8 cellular contexts compared by ENCODE assay signal in the genomic region with DNA sequence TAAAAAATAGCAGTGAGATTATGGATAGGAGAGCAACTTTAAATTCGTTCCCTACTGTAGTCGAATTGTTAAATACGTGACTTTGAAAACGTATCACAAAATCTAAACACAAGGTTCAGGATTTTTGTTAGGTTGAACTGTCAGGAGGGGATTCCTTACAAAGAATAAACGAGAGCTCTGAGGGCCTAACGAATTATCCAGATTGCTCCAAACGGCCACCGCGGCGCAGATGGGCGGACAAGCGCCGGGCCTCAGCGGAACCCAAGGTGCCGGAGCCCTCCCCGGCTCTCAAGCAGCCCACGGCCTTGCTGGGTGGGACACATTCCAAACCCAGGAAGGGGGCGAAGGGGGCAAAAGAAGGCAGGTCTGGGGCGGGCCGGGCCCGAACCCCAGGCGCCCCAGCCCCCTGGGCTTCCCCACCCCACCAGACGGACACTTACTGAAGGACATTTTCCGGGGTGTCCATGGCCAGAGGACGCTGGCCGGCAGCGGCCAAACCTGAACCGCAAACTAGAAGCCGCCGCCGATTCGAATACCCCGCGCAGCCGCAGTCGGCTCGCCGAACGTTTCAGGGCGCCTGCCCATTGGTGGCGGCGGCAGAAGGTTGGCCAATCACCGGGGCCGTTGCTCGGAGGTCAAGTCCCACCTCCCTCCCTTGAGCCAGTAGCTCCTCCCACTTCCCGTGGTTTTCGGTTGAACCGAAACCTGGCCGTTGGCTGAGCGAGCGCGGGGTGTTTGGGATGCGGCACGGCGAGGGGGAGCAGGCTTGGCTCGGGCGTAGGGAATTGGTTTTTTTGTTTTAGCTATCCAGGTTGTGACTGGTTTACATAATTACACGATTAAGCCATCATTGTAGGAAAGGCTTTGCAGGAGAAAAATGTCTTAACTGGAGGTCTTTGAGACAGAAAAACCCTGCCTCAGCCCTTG. TPM values are rescaled to one million over a fixed set of nuclear protein-coding genes. Genes with fewer than 3 reads are reported as not detected.
A peak's percentile ranks its signal among the peaks of the same experiment; 100 is the strongest.
DNase-seq lines count a peak whose midpoint lies in the region; ATAC-seq and TF ChIP-seq lines count a peak whose summit lies in the region.

A gene (minus strand): TSS at position 534 of the 927 bp plus-strand sequence. CDS start 68 bp downstream, at position 466.

- peaks cover 10 to 54% (median 39%) of the 10 kb centered on the region in 6 donors for H3K4me1 ChIP-seq in spleen

- H3K4me1 Mint-ChIP-seq in WTC11 (peaks cover 45% of the 10 kb centered on the region), immature natural killer cell (peaks cover 41 to 55% of the 10 kb centered on the region in 2 donors)

- H3K27me3 Mint-ChIP-seq in WTC11 (ENCODE audit: low read depth) = peaks cover 41% of the 10 kb centered on the region
- peaks cover 20 to 39% (median 22%) of the 10 kb centered on the region in 3 donors for H3K27me3 Mint-ChIP-seq in immature natural killer cell (ENCODE audit: low read depth in 3 of 3)

- H3K9me3 Mint-ChIP-seq in WTC11 (peaks cover 10% of the 10 kb centered on the region), immature natural killer cell (no peaks in the 10 kb centered on the region)

- CTCF ChIA-PET in AG04450 (lab: Charles Lee) = interaction anchor here (1.2 kb wide), 1 partner anchor 78 kb away, joined by 4 read pairs; no protein-coding TSS in a partner anchor
- CTCF ChIA-PET in WTC11 (lab: Charles Lee) = interaction anchor here (0.8 to 2.2 kb wide), 7 partner anchors 9 to 93 kb away, joined by 3 to 16 read pairs (median 4); a partner anchor contains a TSS

- no peak for TF ChIP-seq CTCF in AG04450 (IDR thresholded peaks at IDR 0.05; ENCODE audit: low read depth, low read length)
- TF ChIP-seq CTCF in WTC11 (IDR thresholded peaks at IDR 0.05) = no peak
- TF ChIP-seq CTCF in spleen (IDR thresholded peaks at IDR 0.05 in 8 of 11, conservative IDR thresholded peaks at IDR 0.05 in 3 of 11) = no peak

- H3K36me3 ChIP-seq in spleen = peaks cover 0 to 15% (median 0%) of the 10 kb centered on the region in 6 donors

- peak within 1 kb of the TSS; percentile 89 for H3K4me3 Mint-ChIP-seq in WTC11
- peak within 1 kb of the TSS; percentile 93 to 100 (median 98) for H3K4me3 Mint-ChIP-seq in immature natural killer cell

- H3K36me3 Mint-ChIP-seq in WTC11 (peaks cover 33% of the 10 kb centered on the region), immature natural killer cell (no peaks in the 10 kb centered on the region)

- intact Hi-C loops in spleen (cut with DNase I; ENCODE audit: low total_unique reads) = no loop called here

- no peaks in the 10 kb centered on the region; the same call in 1 of the 2 replicates for H3K9me3 ChIP-seq in AG04450 (ENCODE audit: control insufficient read depth, insufficient read depth, low read length)
- H3K9me3 ChIP-seq in spleen = no peaks in the 10 kb centered on the region

- H3K27me3 ChIP-seq in AG04450 (ENCODE audit: control insufficient read depth, insufficient read depth, low read length) (peaks cover 18% of the 10 kb centered on the region), spleen (replicated peaks in 1 of 7) (no peaks in the 10 kb centered on the region)

- ATAC-seq in GM18909 (IDR thresholded peaks at IDR 0.05; ENCODE audit: poor library complexity, unreplicated experiment) (peak; percentile 76), HG03175 (IDR thresholded peaks at IDR 0.05; ENCODE audit: unreplicated experiment) (peak; percentile 74), WTC11 (peak; percentile 94)

- DNase-seq in AG04450 (ENCODE audit: low read depth, low spot score) = peak; percentile 89
- DNase-seq in NCI-H226 = peak; percentile 90
- DNase-seq in WTC11 (ENCODE audit: low spot score) = peak; percentile 98
- DNase-seq in caudate nucleus (lab: John Stamatoyannopoulos, UW) = peak; percentile 17 to 97 (median 90)
- peak; percentile 94 to 95 (median 95) for DNase-seq in immature natural killer cell
- peak; percentile 97 for DNase-seq in spleen

- H3K4me3 ChIP-seq in AG04450 (ENCODE audit: low read depth, low read length) (peak within 1 kb of the TSS; percentile 82), spleen (peak within 1 kb of the TSS; percentile 59 to 88 (median 70))

- TF ChIP-seq POLR2A in spleen (IDR thresholded peaks at IDR 0.05) = peak in 2 of 3 donors; percentile 39 to 64

- peak within 1 kb of the TSS; percentile 99 for H3K27ac Mint-ChIP-seq in WTC11
- H3K27ac Mint-ChIP-seq in immature natural killer cell = peak within 1 kb of the TSS; percentile 89 to 99 (median 98)

- peak within 1 kb of the TSS; percentile 84 for H3K27ac ChIP-seq in AG04450 (ENCODE audit: low read depth, low read length)
- peak within 1 kb of the TSS; percentile 82 for H3K27ac ChIP-seq in caudate nucleus (ENCODE audit: low read depth, low read length)
- H3K27ac ChIP-seq in spleen = peak within 1 kb of the TSS; percentile 73 to 94 (median 90)

- WGBS in spleen, 5 donors = 0 to 1% (median 0%) methylated on average over 39 to 58 of the region's 58 CpGs

- POLR2A ChIA-PET in AG04450 (lab: Yijun Ruan, JAX) = interaction anchor here (0.7 kb wide), 2 partner anchors 12 to 464 kb away, joined by 3 read pairs; no protein-coding TSS in a partner anchor
- POLR2A ChIA-PET in WTC11 (lab: Charles Lee) = interaction anchor here (0.6 to 2.7 kb wide), 6 partner anchors 10 to 74 kb away, joined by 3 to 18 read pairs (median 5); a partner anchor contains a TSS

TF ChIP-seq in WTC11, 78 proteins besides CTCF, POLR2A, EP300 and RAD21 (continues in another document):
- TF ChIP-seq FOXK1 (CRISPR knock-in tag; IDR thresholded peaks at IDR 0.05) = 0 out of 2 replicates have a peak, but pooled peaks have one; percentile 61
- TF ChIP-seq, protein P1, sequence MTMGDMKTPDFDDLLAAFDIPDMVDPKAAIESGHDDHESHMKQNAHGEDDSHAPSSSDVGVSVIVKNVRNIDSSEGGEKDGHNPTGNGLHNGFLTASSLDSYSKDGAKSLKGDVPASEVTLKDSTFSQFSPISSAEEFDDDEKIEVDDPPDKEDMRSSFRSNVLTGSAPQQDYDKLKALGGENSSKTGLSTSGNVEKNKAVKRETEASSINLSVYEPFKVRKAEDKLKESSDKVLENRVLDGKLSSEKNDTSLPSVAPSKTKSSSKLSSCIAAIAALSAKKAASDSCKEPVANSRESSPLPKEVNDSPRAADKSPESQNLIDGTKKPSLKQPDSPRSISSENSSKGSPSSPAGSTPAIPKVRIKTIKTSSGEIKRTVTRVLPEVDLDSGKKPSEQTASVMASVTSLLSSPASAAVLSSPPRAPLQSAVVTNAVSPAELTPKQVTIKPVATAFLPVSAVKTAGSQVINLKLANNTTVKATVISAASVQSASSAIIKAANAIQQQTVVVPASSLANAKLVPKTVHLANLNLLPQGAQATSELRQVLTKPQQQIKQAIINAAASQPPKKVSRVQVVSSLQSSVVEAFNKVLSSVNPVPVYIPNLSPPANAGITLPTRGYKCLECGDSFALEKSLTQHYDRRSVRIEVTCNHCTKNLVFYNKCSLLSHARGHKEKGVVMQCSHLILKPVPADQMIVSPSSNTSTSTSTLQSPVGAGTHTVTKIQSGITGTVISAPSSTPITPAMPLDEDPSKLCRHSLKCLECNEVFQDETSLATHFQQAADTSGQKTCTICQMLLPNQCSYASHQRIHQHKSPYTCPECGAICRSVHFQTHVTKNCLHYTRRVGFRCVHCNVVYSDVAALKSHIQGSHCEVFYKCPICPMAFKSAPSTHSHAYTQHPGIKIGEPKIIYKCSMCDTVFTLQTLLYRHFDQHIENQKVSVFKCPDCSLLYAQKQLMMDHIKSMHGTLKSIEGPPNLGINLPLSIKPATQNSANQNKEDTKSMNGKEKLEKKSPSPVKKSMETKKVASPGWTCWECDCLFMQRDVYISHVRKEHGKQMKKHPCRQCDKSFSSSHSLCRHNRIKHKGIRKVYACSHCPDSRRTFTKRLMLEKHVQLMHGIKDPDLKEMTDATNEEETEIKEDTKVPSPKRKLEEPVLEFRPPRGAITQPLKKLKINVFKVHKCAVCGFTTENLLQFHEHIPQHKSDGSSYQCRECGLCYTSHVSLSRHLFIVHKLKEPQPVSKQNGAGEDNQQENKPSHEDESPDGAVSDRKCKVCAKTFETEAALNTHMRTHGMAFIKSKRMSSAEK (CRISPR knock-in tag; IDR thresholded peaks at IDR 0.05; ENCODE audit: borderline replicate concordance) = no peak
- TF ChIP-seq, protein P2, sequence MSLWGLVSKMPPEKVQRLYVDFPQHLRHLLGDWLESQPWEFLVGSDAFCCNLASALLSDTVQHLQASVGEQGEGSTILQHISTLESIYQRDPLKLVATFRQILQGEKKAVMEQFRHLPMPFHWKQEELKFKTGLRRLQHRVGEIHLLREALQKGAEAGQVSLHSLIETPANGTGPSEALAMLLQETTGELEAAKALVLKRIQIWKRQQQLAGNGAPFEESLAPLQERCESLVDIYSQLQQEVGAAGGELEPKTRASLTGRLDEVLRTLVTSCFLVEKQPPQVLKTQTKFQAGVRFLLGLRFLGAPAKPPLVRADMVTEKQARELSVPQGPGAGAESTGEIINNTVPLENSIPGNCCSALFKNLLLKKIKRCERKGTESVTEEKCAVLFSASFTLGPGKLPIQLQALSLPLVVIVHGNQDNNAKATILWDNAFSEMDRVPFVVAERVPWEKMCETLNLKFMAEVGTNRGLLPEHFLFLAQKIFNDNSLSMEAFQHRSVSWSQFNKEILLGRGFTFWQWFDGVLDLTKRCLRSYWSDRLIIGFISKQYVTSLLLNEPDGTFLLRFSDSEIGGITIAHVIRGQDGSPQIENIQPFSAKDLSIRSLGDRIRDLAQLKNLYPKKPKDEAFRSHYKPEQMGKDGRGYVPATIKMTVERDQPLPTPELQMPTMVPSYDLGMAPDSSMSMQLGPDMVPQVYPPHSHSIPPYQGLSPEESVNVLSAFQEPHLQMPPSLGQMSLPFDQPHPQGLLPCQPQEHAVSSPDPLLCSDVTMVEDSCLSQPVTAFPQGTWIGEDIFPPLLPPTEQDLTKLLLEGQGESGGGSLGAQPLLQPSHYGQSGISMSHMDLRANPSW (CRISPR knock-in tag; conservative IDR thresholded peaks at IDR 0.05; ENCODE audit: low read depth) = no peak
- TF ChIP-seq NFATC4 (CRISPR knock-in tag; IDR thresholded peaks at IDR 0.05) = no peak

RNA-seq across cellular contexts. Expression of the gene that starts here (rescaled TPM):
- polyA plus RNA-seq in AG04450 (2011; rRNA removed) = 9.1 and 14.1 TPM in 2 replicates
- 14.7 and 17.4 TPM in 2 replicates for polyA minus RNA-seq in AG04450 (2011; rRNA and poly(A)+ RNA removed)
- 115 to 118 TPM (median 116 TPM) in 3 replicates for total RNA-seq in WTC11 (2021)
- polyA plus RNA-seq in immature natural killer cell = 1 to 10 TPM in 1 of 3 donors, under 1 TPM in 2; 0.30 to 1.2 (median 0.35) TPM
- 10 to 100 TPM in 4 of 7 donors, 1 to 10 TPM in 3; 2.4 to 29.7 (median 11.4) TPM for total RNA-seq in spleen
- 1 to 10 TPM; 1.1 to 5.8 (median 2.6) TPM for polyA plus RNA-seq in spleen

Comparison
In these comparisons a context has a peak if more than half of its experiments do, and no peak if none do; other contexts are left out.
1. Peak in every context shown above with its lines: DNase-seq, ATAC-seq, H3K4me3 ChIP-seq and H3K27ac ChIP-seq.